Comparison of ENCODE assay signal across 10 cellular contexts in the genomic region with DNA sequence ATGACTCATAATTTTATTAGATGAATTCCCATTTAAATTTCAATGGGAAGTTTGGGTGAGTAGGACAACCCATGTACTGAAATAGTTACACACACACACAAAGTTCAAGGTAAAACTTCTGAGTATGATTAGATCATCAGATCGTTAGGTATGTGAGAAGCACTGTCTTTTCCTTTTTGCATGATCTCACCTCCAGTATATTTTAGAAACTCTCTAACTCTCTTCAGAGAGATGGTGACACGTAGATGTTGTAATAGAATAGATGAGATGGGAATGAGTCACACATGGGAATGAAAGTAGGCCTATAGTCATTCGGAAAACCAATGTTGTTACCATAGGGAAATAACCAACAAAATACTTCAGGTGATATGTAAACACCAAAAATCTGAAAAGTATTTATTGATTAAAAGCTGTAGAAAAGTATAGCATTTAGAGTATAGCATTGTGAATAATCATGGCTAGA. TPM values are rescaled to one million over a fixed set of nuclear protein-coding genes. Genes with fewer than 3 reads are reported as not detected.
DNase-seq lines count a peak whose midpoint lies in the region; ATAC-seq lines count a peak whose summit lies in the region.
"Had no signal": no experiment of that assay in that cellular context is flagged by ENCODE, and none has a peak within 500 bp of the region (broad histone marks: within the 10 kb centered on the region; RNA-seq: fewer than 3 reads in every experiment).

No MANE protein-coding gene starts in this region.

- H3K4me3 Mint-ChIP-seq in stimulated activated naive B cell treated with anti-CD40 and anti-IgM and Interleukin-4, amounts not matched to agents 10 μg/mL and 1 μg/mL and 100 μg/mL, for 72 hours = no peak overlapping the region

- H3K27me3 Mint-ChIP-seq in stimulated activated naive B cell treated with anti-CD40 and anti-IgM and Interleukin-4, amounts not matched to agents 10 μg/mL and 1 μg/mL and 100 μg/mL, for 72 hours = peaks cover 6 to 22% of the 10 kb centered on the region in 2 donors

- intact Hi-C loops in posterior vena cava (cut with DNase I) = no loop called here

- H3K27ac Mint-ChIP-seq in stimulated activated naive B cell treated with anti-CD40 and anti-IgM and Interleukin-4, amounts not matched to agents 10 μg/mL and 1 μg/mL and 100 μg/mL, for 72 hours = no peak overlapping the region

- no peaks in the 10 kb centered on the region for H3K9me3 Mint-ChIP-seq in stimulated activated naive B cell treated with anti-CD40 and anti-IgM and Interleukin-4, amounts not matched to agents 10 μg/mL and 1 μg/mL and 100 μg/mL, for 72 hours

- DNase-seq in NCI-H460 (ENCODE audit: extremely low read depth, low read depth) = peak; percentile 9
- DNase-seq in epithelial cell of prostate (ENCODE audit: low read depth, low spot score) = peak; percentile 99
- DNase-seq in stimulated activated naive B cell treated with anti-CD40 and anti-IgM and Interleukin-4, amounts not matched to agents 10 μg/mL and 1 μg/mL and 100 μg/mL, for 72 hours = no peak
- no peak for DNase-seq in posterior vena cava (ENCODE audit: low spot score)
- no peak for DNase-seq in stimulated activated CD4-positive, alpha-beta T cell treated with anti-CD3 and anti-CD28 coated beads, Interleukin-12 subunit alpha, Interleukin-12 subunit beta, amount 100 ng/mL, for 4 hours
- DNase-seq in NCI-H1436 (lab: John Stamatoyannopoulos, UW) = no peak
- DNase-seq: MG63 had no signal

- no peaks in the 10 kb centered on the region for H3K36me3 Mint-ChIP-seq in stimulated activated naive B cell treated with anti-CD40 and anti-IgM and Interleukin-4, amounts not matched to agents 10 μg/mL and 1 μg/mL and 100 μg/mL, for 72 hours

- H3K27ac ChIP-seq in epithelial cell of prostate = peak overlapping the region; percentile 98

- H3K4me1 Mint-ChIP-seq in stimulated activated naive B cell treated with anti-CD40 and anti-IgM and Interleukin-4, amounts not matched to agents 10 μg/mL and 1 μg/mL and 100 μg/mL, for 72 hours = peaks cover 14 to 16% of the 10 kb centered on the region in 2 donors

- ATAC-seq in GM18861 (IDR thresholded peaks at IDR 0.05; ENCODE audit: unreplicated experiment) (peak; percentile 59), HG02678 (IDR thresholded peaks at IDR 0.05; ENCODE audit: unreplicated experiment) (no peak)
- ATAC-seq in stimulated activated naive B cell treated with anti-CD40 and anti-IgM and Interleukin-4, amounts not matched to agents 10 μg/mL and 1 μg/mL and 100 μg/mL, for 72 hours (replicated peaks) = peak; percentile 68 to 76

RNA-seq across cellular contexts. Expression of a gene that starts 22.2 kb away (rescaled TPM):
- 0.07 TPM in 1 of 2 replicates, not detected in the other for total RNA-seq in NCI-H460 (2014; rRNA removed; shearing (Covaris generic))
- polyA plus RNA-seq in NCI-H460 (2014; cell fraction: nucleus; rRNA removed) = not detected in 2 replicates
- under 1 TPM; 0.24 to 0.37 TPM for total RNA-seq in posterior vena cava
- total RNA-seq: dermis microvascular lymphatic vessel endothelial cell had no signal

RNA-seq across cellular contexts. Expression of a gene that starts 30.2 kb away (rescaled TPM):
- not detected in 2 replicates for total RNA-seq in NCI-H460 (2014; rRNA removed; shearing (Covaris generic))
- not detected in 2 replicates for polyA plus RNA-seq in NCI-H460 (2014; cell fraction: nucleus; rRNA removed)
- not detected for total RNA-seq in posterior vena cava
- total RNA-seq: dermis microvascular lymphatic vessel endothelial cell had no signal

RNA-seq across cellular contexts. Expression of a gene that starts 48.2 kb away (rescaled TPM):
- not detected in 2 replicates for total RNA-seq in NCI-H460 (2014; rRNA removed; shearing (Covaris generic))
- polyA plus RNA-seq in NCI-H460 (2014; cell fraction: nucleus; rRNA removed) = not detected in 2 replicates
- total RNA-seq in posterior vena cava = not detected
- total RNA-seq: dermis microvascular lymphatic vessel endothelial cell had no signal

RNA-seq across cellular contexts. Expression of a gene that starts 51.5 kb away (rescaled TPM):
- total RNA-seq in NCI-H460 (2014; rRNA removed; shearing (Covaris generic)) = not detected in 2 replicates
- not detected in 2 replicates for polyA plus RNA-seq in NCI-H460 (2014; cell fraction: nucleus; rRNA removed)
- not detected for total RNA-seq in posterior vena cava
- total RNA-seq: dermis microvascular lymphatic vessel endothelial cell had no signal

Comparison
In these comparisons a context has a peak if more than half of its experiments do, and no peak if none do; other contexts are left out.
1. DNase-seq: peak in NCI-H460 (single experiment) and epithelial cell of prostate (single experiment); none in stimulated activated naive B cell treated with anti-CD40 and anti-IgM and Interleukin-4, amounts not matched to agents 10 μg/mL and 1 μg/mL and 100 μg/mL, for 72 hours (single experiment), posterior vena cava (single experiment), stimulated activated CD4-positive, alpha-beta T cell treated with anti-CD3 and anti-CD28 coated beads, Interleukin-12 subunit alpha, Interleukin-12 subunit beta, amount 100 ng/mL, for 4 hours (single experiment) and NCI-H1436 (single experiment).